ENCODE assay signal across 15 cellular contexts in genomic region chr7:32516551-32517082, GRCh38. TPM values are rescaled to one million over a fixed set of nuclear protein-coding genes. Genes with fewer than 3 reads are reported as not detected.
DNase-seq lines count a peak whose midpoint lies in the region; ATAC-seq and TF ChIP-seq lines count a peak whose summit lies in the region.
"Had no signal": no experiment of that assay in that cellular context is flagged by ENCODE, and none has a peak within 500 bp of the region (broad histone marks: within the 10 kb centered on the region; RNA-seq: fewer than 3 reads in every experiment).

No MANE protein-coding gene starts in this region.

- DNase-seq in activated naive CD4-positive, alpha-beta T cell treated with anti-CD3 and anti-CD28 coated beads, Interleukin-2, amount 50 U/mL, for 72 hours (ENCODE audit: low spot score in 2 of 2), result no peak
- DNase-seq in activated naive CD4-positive, alpha-beta T cell treated with anti-CD3 and anti-CD28 coated beads, Interleukin-2, amount 10 ng/mL, durations not matched to agents 7 days and 5 days, result no peak
- DNase-seq in fibroblast of the aortic adventitia (ENCODE audit: low read depth), result peak; percentile 34
- peak; percentile 20 for DNase-seq in stromal cell of bone marrow (ENCODE audit: low read depth)
- no peak for DNase-seq in stimulated activated CD4-positive, alpha-beta T cell treated with anti-CD3 and anti-CD28 coated beads, Interleukin-4, amount 100 ng/mL, for 4 hours
- no peak for DNase-seq in G401 (ENCODE audit: low spot score)
- DNase-seq: caudate nucleus; GDM1; nephron progenitor cell; retina; stimulated activated naive CD4-positive, alpha-beta T cell treated with Interleukin-2 at 50 U/mL for 16 hours had no signal

- peaks cover 8 to 27% of the 10 kb centered on the region in 2 donors for H3K9me3 Mint-ChIP-seq in activated naive CD4-positive, alpha-beta T cell treated with anti-CD3 and anti-CD28 coated beads, Interleukin-2, amount 50 U/mL, for 72 hours
- peaks cover 30% of the 10 kb centered on the region for H3K9me3 Mint-ChIP-seq in activated naive CD4-positive, alpha-beta T cell treated with anti-CD3 and anti-CD28 coated beads, Interleukin-2, amount 10 ng/mL, durations not matched to agents 7 days and 5 days
- H3K9me3 Mint-ChIP-seq in activated naive CD8-positive, alpha-beta T cell (ENCODE audit: low read depth), result no peaks in the 10 kb centered on the region

- no peaks in the 10 kb centered on the region for H3K27me3 Mint-ChIP-seq in activated naive CD4-positive, alpha-beta T cell treated with anti-CD3 and anti-CD28 coated beads, Interleukin-2, amount 10 ng/mL, durations not matched to agents 7 days and 5 days
- H3K27me3 Mint-ChIP-seq in activated naive CD8-positive, alpha-beta T cell, result no peaks in the 10 kb centered on the region

- peaks cover 28 to 70% of the 10 kb centered on the region in 2 donors for H3K36me3 Mint-ChIP-seq in activated naive CD4-positive, alpha-beta T cell treated with anti-CD3 and anti-CD28 coated beads, Interleukin-2, amount 50 U/mL, for 72 hours
- peaks cover 65% of the 10 kb centered on the region for H3K36me3 Mint-ChIP-seq in activated naive CD4-positive, alpha-beta T cell treated with anti-CD3 and anti-CD28 coated beads, Interleukin-2, amount 10 ng/mL, durations not matched to agents 7 days and 5 days
- H3K36me3 Mint-ChIP-seq in activated naive CD8-positive, alpha-beta T cell, result peaks cover 19% of the 10 kb centered on the region

- H3K27ac Mint-ChIP-seq in activated naive CD4-positive, alpha-beta T cell treated with anti-CD3 and anti-CD28 coated beads, Interleukin-2, amount 50 U/mL, for 72 hours, result peak overlapping the region; percentile 85 to 88
- H3K27ac Mint-ChIP-seq in activated naive CD4-positive, alpha-beta T cell treated with anti-CD3 and anti-CD28 coated beads, Interleukin-2, amount 10 ng/mL, durations not matched to agents 7 days and 5 days, result no peak overlapping the region
- H3K27ac Mint-ChIP-seq in activated naive CD8-positive, alpha-beta T cell, result peak overlapping the region; percentile 24
- H3K27ac Mint-ChIP-seq: nephron progenitor cell had no signal

- in situ Hi-C loops in G401 (cut with HindIII; ENCODE audit: low sequenced_read_pairs), result no loop called here

- H3K4me1 Mint-ChIP-seq in activated naive CD4-positive, alpha-beta T cell treated with anti-CD3 and anti-CD28 coated beads, Interleukin-2, amount 10 ng/mL, durations not matched to agents 7 days and 5 days, result peaks cover 27% of the 10 kb centered on the region
- peaks cover 69% of the 10 kb centered on the region for H3K4me1 Mint-ChIP-seq in activated naive CD8-positive, alpha-beta T cell (ENCODE audit: low read depth)
- H3K4me1 Mint-ChIP-seq: nephron progenitor cell had no signal

- H3K4me3 ChIP-seq in fibroblast of the aortic adventitia (ENCODE audit: low read depth, low read length), result no peak overlapping the region
- H3K4me3 ChIP-seq: A549, SK-N-MC had no signal

- no peak for TF ChIP-seq CTCF in fibroblast of the aortic adventitia (IDR thresholded peaks at IDR 0.05; ENCODE audit: insufficient read depth, low read length)

- CTCF ChIA-PET in activated naive CD4-positive, alpha-beta T cell treated with anti-CD3 and anti-CD28 coated beads, Interleukin-2, amount 10 ng/mL, durations not matched to agents 7 days and 5 days (lab: Charles Lee), result no interaction called here

- H3K4me3 Mint-ChIP-seq in activated naive CD4-positive, alpha-beta T cell treated with anti-CD3 and anti-CD28 coated beads, Interleukin-2, amount 10 ng/mL, durations not matched to agents 7 days and 5 days, result no peak overlapping the region
- no peak overlapping the region for H3K4me3 Mint-ChIP-seq in activated naive CD8-positive, alpha-beta T cell
- H3K4me3 Mint-ChIP-seq: nephron progenitor cell had no signal

- no peak for ATAC-seq in activated naive CD4-positive, alpha-beta T cell treated with anti-CD3 and anti-CD28 coated beads, Interleukin-2, amount 50 U/mL, for 72 hours
- ATAC-seq in HG02870 (IDR thresholded peaks at IDR 0.05; ENCODE audit: unreplicated experiment), result no peak
- ATAC-seq: A549 had no signal

RNA-seq across cellular contexts. Expression of gene AVL9, which starts 21.3 kb away (rescaled TPM):
- 10 to 100 TPM; 56.2 to 62.5 TPM for total RNA-seq in activated naive CD4-positive, alpha-beta T cell treated with anti-CD3 and anti-CD28 coated beads, Interleukin-2, amount 50 U/mL, for 72 hours
- 16.2 and 26.9 TPM in 2 replicates for total RNA-seq in fibroblast of the aortic adventitia (ENCODE audit: low replicate concordance)
- total RNA-seq in G401 (2014; rRNA removed; shearing (Covaris generic)), result 22.0 and 41.9 TPM in 2 replicates

RNA-seq across cellular contexts. Expression of gene LSM5, which starts 26.4 kb away (rescaled TPM):
- total RNA-seq in activated naive CD4-positive, alpha-beta T cell treated with anti-CD3 and anti-CD28 coated beads, Interleukin-2, amount 50 U/mL, for 72 hours, result 100 to 1,000 TPM in 1 of 2 donors, 10 to 100 TPM in 1; 98.1 to 125 TPM
- 50.8 and 64.9 TPM in 2 replicates for total RNA-seq in fibroblast of the aortic adventitia (ENCODE audit: low replicate concordance)
- 30.4 and 35.9 TPM in 2 replicates for total RNA-seq in G401 (2014; rRNA removed; shearing (Covaris generic))

Comparison
In these comparisons a context has a peak if more than half of its experiments do, and no peak if none do; other contexts are left out.
1. DNase-seq: peak in fibroblast of the aortic adventitia (single experiment) and stromal cell of bone marrow (single experiment); none in activated naive CD4-positive, alpha-beta T cell treated with anti-CD3 and anti-CD28 coated beads, Interleukin-2, amount 50 U/mL, for 72 hours (0 of 2), activated naive CD4-positive, alpha-beta T cell treated with anti-CD3 and anti-CD28 coated beads, Interleukin-2, amount 10 ng/mL, durations not matched to agents 7 days and 5 days (single experiment), stimulated activated CD4-positive, alpha-beta T cell treated with anti-CD3 and anti-CD28 coated beads, Interleukin-4, amount 100 ng/mL, for 4 hours (0 of 2) and G401 (single experiment).